8 cellular contexts compared by ENCODE assay signal in the genomic region with DNA sequence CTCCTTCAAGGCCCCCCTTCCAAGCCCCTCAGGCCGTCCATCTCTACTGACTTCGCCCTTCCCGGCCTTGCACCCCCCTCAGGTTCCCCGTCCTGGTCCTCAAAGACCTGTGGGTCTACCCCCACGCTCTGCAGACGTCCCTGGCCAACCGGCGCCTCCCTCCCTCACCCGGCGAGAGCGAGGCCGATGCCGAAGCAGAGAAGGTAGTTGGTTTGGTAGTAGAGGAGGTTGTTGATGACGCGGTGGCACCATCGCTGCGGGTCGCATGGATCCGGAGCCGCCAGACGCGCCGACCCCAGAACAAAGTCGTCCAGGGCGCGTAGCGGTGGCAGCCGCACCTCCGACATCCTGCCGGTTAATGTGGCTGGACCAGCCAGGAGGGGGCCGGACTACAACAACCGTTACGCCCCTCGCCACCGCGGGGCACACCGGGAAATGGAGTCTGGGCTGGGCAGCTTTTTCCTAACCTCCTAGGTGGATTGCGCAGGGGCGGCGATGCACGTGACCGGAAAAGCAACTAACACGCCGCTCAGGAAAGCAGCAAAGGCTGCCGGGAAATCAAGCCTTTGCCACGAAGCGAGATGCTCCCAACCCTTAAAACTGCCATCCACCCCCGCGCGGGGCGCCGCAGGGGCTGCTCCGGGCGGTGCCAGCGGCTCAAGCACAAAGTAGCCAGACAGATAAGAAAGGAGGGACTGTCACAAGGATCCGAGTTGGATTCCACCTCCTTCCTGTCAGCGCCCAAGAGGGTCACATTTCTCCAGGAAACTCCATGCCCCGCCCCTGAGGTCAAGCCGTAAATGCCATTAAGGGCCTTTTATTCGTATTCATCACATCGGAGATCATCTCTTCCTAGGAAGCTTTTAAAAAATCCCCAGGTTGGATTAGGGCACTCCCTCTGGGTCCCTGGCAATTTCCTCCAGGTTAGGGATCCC. TPM values are rescaled to one million over a fixed set of nuclear protein-coding genes. Genes with fewer than 3 reads are reported as not detected.
DNase-seq lines count a peak whose midpoint lies in the region; ATAC-seq and TF ChIP-seq lines count a peak whose summit lies in the region.

A gene with protein sequence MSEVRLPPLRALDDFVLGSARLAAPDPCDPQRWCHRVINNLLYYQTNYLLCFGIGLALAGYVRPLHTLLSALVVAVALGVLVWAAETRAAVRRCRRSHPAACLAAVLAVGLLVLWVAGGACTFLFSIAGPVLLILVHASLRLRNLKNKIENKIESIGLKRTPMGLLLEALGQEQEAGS (minus strand): TSS at position 362 of the 935 bp plus-strand sequence. CDS start 15 bp downstream, at position 347.

- no peak for TF ChIP-seq EP300 in neural cell (conservative IDR thresholded peaks at IDR 0.05; ENCODE audit: poor library complexity, severe bottlenecking)

- peak; percentile 71 for ATAC-seq in GM21515 (IDR thresholded peaks at IDR 0.05; ENCODE audit: unreplicated experiment)
- peak; percentile 95 for ATAC-seq in stimulated activated naive CD8-positive, alpha-beta T cell treated with anti-CD3 and anti-CD28 coated beads, Interleukin-15, amount 100 ng/mL, for 72 hours

- H3K9me3 ChIP-seq in KOPT-K1 (ENCODE audit: insufficient read depth, low read length, poor library complexity, severe bottlenecking) (no peaks in the 10 kb centered on the region), neural cell (ENCODE audit: low read length) (no peaks in the 10 kb centered on the region)

- H3K9me2 ChIP-seq in neural cell (ENCODE audit: insufficient read depth, low read length) = no peaks in the 10 kb centered on the region

- H2AFZ ChIP-seq in neural cell (ENCODE audit: low read depth, low read length) = no peak within 1 kb of the TSS

- H3K36me3 ChIP-seq in KOPT-K1 (ENCODE audit: insufficient read depth, low read length) (no peaks in the 10 kb centered on the region; the same call in 1 of the 2 replicates), neural cell (ENCODE audit: insufficient read depth, low read length) (no peaks in the 10 kb centered on the region)

- H3K27me3 Mint-ChIP-seq in stimulated activated naive CD8-positive, alpha-beta T cell treated with anti-CD3 and anti-CD28 coated beads, Interleukin-15, amount 100 ng/mL, for 72 hours = no peaks in the 10 kb centered on the region

- TF ChIP-seq CTCF in fibroblast of villous mesenchyme (IDR thresholded peaks at IDR 0.05; ENCODE audit: insufficient read depth, low read depth, low read length) = no peak
- no peak for TF ChIP-seq CTCF in neural cell (IDR thresholded peaks at IDR 0.05; ENCODE audit: poor library complexity, severe bottlenecking)

- peak within 1 kb of the TSS; percentile 85 to 88 for H3K27ac Mint-ChIP-seq in stimulated activated naive CD8-positive, alpha-beta T cell treated with anti-CD3 and anti-CD28 coated beads, Interleukin-15, amount 100 ng/mL, for 72 hours

- H3K79me2 ChIP-seq in neural cell (replicated peaks; ENCODE audit: insufficient read depth, low read length) = no peaks in the 10 kb centered on the region

- peak; percentile 82 for DNase-seq in COR-L47 (lab: John Stamatoyannopoulos, UW)
- peak; percentile 40 for DNase-seq in SHP77 treated with DMSO at 0.1 percent for 48 hours (lab: John Stamatoyannopoulos, UW)
- DNase-seq in activated naive CD4-positive, alpha-beta T cell (lab: John Stamatoyannopoulos, UW) = peak; percentile 60 to 81 (median 70)
- DNase-seq in fibroblast of villous mesenchyme (ENCODE audit: low read depth) = peak; percentile 92
- peak; percentile 77 to 91 for DNase-seq in stimulated activated naive CD8-positive, alpha-beta T cell treated with anti-CD3 and anti-CD28 coated beads, Interleukin-15, amount 100 ng/mL, for 72 hours

- H3K9me3 Mint-ChIP-seq in stimulated activated naive CD8-positive, alpha-beta T cell treated with anti-CD3 and anti-CD28 coated beads, Interleukin-15, amount 100 ng/mL, for 72 hours = no peaks in the 10 kb centered on the region

- peaks cover 29% of the 10 kb centered on the region for H3K4me1 Mint-ChIP-seq in stimulated activated naive CD8-positive, alpha-beta T cell treated with anti-CD3 and anti-CD28 coated beads, Interleukin-15, amount 100 ng/mL, for 72 hours

- no peaks in the 10 kb centered on the region for H3K27me3 ChIP-seq in neural cell (ENCODE audit: insufficient read depth, low read depth, low read length)

- no peaks in the 10 kb centered on the region for H4K20me1 ChIP-seq in neural cell (ENCODE audit: insufficient read depth)

- H3K4me3 Mint-ChIP-seq in stimulated activated naive CD8-positive, alpha-beta T cell treated with anti-CD3 and anti-CD28 coated beads, Interleukin-15, amount 100 ng/mL, for 72 hours = peak within 1 kb of the TSS; percentile 87 to 97

- H3K9ac ChIP-seq in neural cell (ENCODE audit: low read length) = peak within 1 kb of the TSS; percentile 87

- peak within 1 kb of the TSS; percentile 68 for H3K4me2 ChIP-seq in neural cell (ENCODE audit: low read length)

- H3K4me3 ChIP-seq in fibroblast of villous mesenchyme (ENCODE audit: low read depth, low read length) (peak within 1 kb of the TSS; percentile 78), neural cell (ENCODE audit: low read length) (peak within 1 kb of the TSS; percentile 85)

- no peaks in the 10 kb centered on the region for H3F3A ChIP-seq in neural cell (ENCODE audit: insufficient read depth, low read length, poor library complexity, severe bottlenecking)

- H3K27ac ChIP-seq in KOPT-K1 (ENCODE audit: low read depth, low read length, poor library complexity, severe bottlenecking) (peak within 1 kb of the TSS; percentile 61), neural cell (ENCODE audit: low read length) (peak within 1 kb of the TSS; percentile 85)

- TF ChIP-seq RAD21 in neural cell (conservative IDR thresholded peaks at IDR 0.05) = peak; percentile 11

TF ChIP-seq in neural cell, 6 proteins besides CTCF, POLR2A, EP300 and RAD21:
- no peak for TF ChIP-seq TAF1 (IDR thresholded peaks at IDR 0.05; ENCODE audit: low read depth)
- peak; percentile 71 for TF ChIP-seq MXI1 (conservative IDR thresholded peaks at IDR 0.05; ENCODE audit: poor library complexity, severe bottlenecking)
- TF ChIP-seq POLR2AphosphoS5 (IDR thresholded peaks at IDR 0.05) = peak; percentile 88

RNA-seq across cellular contexts. Expression of the gene that starts here (rescaled TPM):
- 12.6 and 15.1 TPM in 2 replicates for total RNA-seq in fibroblast of villous mesenchyme
- polyA plus RNA-seq in neural cell = 7.3 and 10.8 TPM in 2 replicates
- polyA minus RNA-seq in neural cell = 13.4 and 13.8 TPM in 2 replicates

Comparison
In these comparisons a context has a peak if more than half of its experiments do, and no peak if none do; other contexts are left out.
1. Peak in every context shown above with its lines: DNase-seq, ATAC-seq, H3K4me3 ChIP-seq and H3K27ac ChIP-seq.
2. DNase-seq: peak in every context shown above with its lines; median percentile 92 in fibroblast of villous mesenchyme; 84 in stimulated activated naive CD8-positive, alpha-beta T cell treated with anti-CD3 and anti-CD28 coated beads, Interleukin-15, amount 100 ng/mL, for 72 hours; 82 in COR-L47; 70 in activated naive CD4-positive, alpha-beta T cell; 40 in SHP77 treated with DMSO at 0.1 percent for 48 hours.